In genomic region chr5:108381034-108381954, GRCh38 we compare ENCODE assay signal across 8 cellular contexts. TPM values are rescaled to one million over a fixed set of nuclear protein-coding genes. Genes with fewer than 3 reads are reported as not detected.
A peak's percentile ranks its signal among the peaks of the same experiment; 100 is the strongest.
DNase-seq lines count a peak whose midpoint lies in the region; ATAC-seq and TF ChIP-seq lines count a peak whose summit lies in the region.

No MANE protein-coding gene starts in this region.

- H2AFZ ChIP-seq in osteoblast (ENCODE audit: low read length): peak overlapping the region; percentile 85

- peaks cover 3 to 9% (median 8%) of the 10 kb centered on the region in 5 donors for H3K9me3 Mint-ChIP-seq in CD8-positive, alpha-beta memory T cell
- H3K9me3 Mint-ChIP-seq in activated naive CD4-positive, alpha-beta T cell treated with anti-CD3 and anti-CD28 coated beads for 36 hours: peaks cover 13% of the 10 kb centered on the region

- no peaks in the 10 kb centered on the region for H3K9me3 ChIP-seq in CD8-positive, alpha-beta memory T cell (ENCODE audit: low read length)
- H3K9me3 ChIP-seq in osteoblast (ENCODE audit: low read depth, low read length) (no peaks in the 10 kb centered on the region), testis (no peaks in the 10 kb centered on the region)

- peak overlapping the region; percentile 88 for H3K4me2 ChIP-seq in osteoblast (ENCODE audit: insufficient read depth, low read length)

- H3K36me3 ChIP-seq in CD8-positive, alpha-beta memory T cell (ENCODE audit: insufficient read depth, low read length): no peaks in the 10 kb centered on the region
- H3K36me3 ChIP-seq in osteoblast (ENCODE audit: insufficient read depth, low read length): no peaks in the 10 kb centered on the region
- no peaks in the 10 kb centered on the region for H3K36me3 ChIP-seq in testis (ENCODE audit: low read depth, missing control alignments)

- peak overlapping the region; percentile 87 for H3K4me3 ChIP-seq in CD8-positive, alpha-beta memory T cell (ENCODE audit: low read length)
- H3K4me3 ChIP-seq in osteoblast (ENCODE audit: insufficient read depth, low read length): peak overlapping the region; percentile 86
- H3K4me3 ChIP-seq in testis: peak overlapping the region; percentile 95 to 98

- H3K4me1 ChIP-seq in CD8-positive, alpha-beta memory T cell (ENCODE audit: insufficient read depth, low read length): peaks cover 31% of the 10 kb centered on the region
- peaks cover 20% of the 10 kb centered on the region for H3K4me1 ChIP-seq in osteoblast (ENCODE audit: insufficient read depth, low read length)
- H3K4me1 ChIP-seq in testis: peaks cover 21% of the 10 kb centered on the region

- POLR2A ChIA-PET in CD8-positive, alpha-beta memory T cell (lab: Charles Lee): interaction anchor here (0.9 to 3.2 kb wide), 8 partner anchors 9 to 1308 kb away, joined by 3 to 37 read pairs (median 4); partner anchors contain the start of genes MAN2A1 and PJA2

- intact Hi-C loops in activated naive CD4-positive, alpha-beta T cell treated with anti-CD3 and anti-CD28 coated beads for 36 hours (cut with micrococcal nuclease): loop anchor here (2.0 to 5.0 kb wide), 5 partner anchors 424 to 1706 kb away; partner anchors contain the start of gene EFNA5
- intact Hi-C loops in testis (cut with DNase I; ENCODE audit: low total_unique reads): no loop called here

- H3K27ac ChIP-seq in CD8-positive, alpha-beta memory T cell (ENCODE audit: low read depth, low read length): peak overlapping the region; percentile 96
- H3K27ac ChIP-seq in osteoblast (ENCODE audit: low read depth, low read length) (peak overlapping the region; percentile 88), testis (peak overlapping the region; percentile 95 to 96)

- peaks cover 36 to 51% (median 38%) of the 10 kb centered on the region in 3 donors for H3K4me1 Mint-ChIP-seq in CD8-positive, alpha-beta memory T cell
- H3K4me1 Mint-ChIP-seq in activated naive CD4-positive, alpha-beta T cell treated with anti-CD3 and anti-CD28 coated beads for 36 hours (ENCODE audit: low read depth): peaks cover 33% of the 10 kb centered on the region

- no peak for TF ChIP-seq POLR2A in testis (IDR thresholded peaks at IDR 0.05)

- peaks cover 0 to 1% of the 10 kb centered on the region in 2 donors for H3K27me3 Mint-ChIP-seq in CD8-positive, alpha-beta memory T cell
- H3K27me3 Mint-ChIP-seq in activated naive CD4-positive, alpha-beta T cell treated with anti-CD3 and anti-CD28 coated beads for 36 hours (ENCODE audit: low read depth): no peaks in the 10 kb centered on the region

- ATAC-seq in GM19328 (IDR thresholded peaks at IDR 0.05; ENCODE audit: unreplicated experiment): peak; percentile 45
- peak; percentile 33 for ATAC-seq in HG03457 (IDR thresholded peaks at IDR 0.05; ENCODE audit: unreplicated experiment)

- peaks cover 5 to 12% (median 7%) of the 10 kb centered on the region in 3 donors for H3K36me3 Mint-ChIP-seq in CD8-positive, alpha-beta memory T cell
- peaks cover 15% of the 10 kb centered on the region for H3K36me3 Mint-ChIP-seq in activated naive CD4-positive, alpha-beta T cell treated with anti-CD3 and anti-CD28 coated beads for 36 hours (ENCODE audit: low read depth)

- CTCF ChIA-PET in CD8-positive, alpha-beta memory T cell (lab: Charles Lee): interaction anchor here (1.4 to 2.0 kb wide), 3 partner anchors 36 to 1029 kb away, joined by 3 to 5 read pairs (median 4); partner anchors contain the start of gene PJA2
- CTCF ChIA-PET in activated naive CD4-positive, alpha-beta T cell treated with anti-CD3 and anti-CD28 coated beads for 36 hours (lab: Charles Lee): no interaction called here

- no peaks in the 10 kb centered on the region for H3K27me3 ChIP-seq in CD8-positive, alpha-beta memory T cell (ENCODE audit: insufficient read depth, low read length, poor library complexity, severe bottlenecking)
- H3K27me3 ChIP-seq in osteoblast (ENCODE audit: insufficient read depth, low read length) (no peaks in the 10 kb centered on the region), testis (no peaks in the 10 kb centered on the region)

- peak overlapping the region; percentile 64 to 94 (median 90) for H3K27ac Mint-ChIP-seq in CD8-positive, alpha-beta memory T cell
- H3K27ac Mint-ChIP-seq in activated naive CD4-positive, alpha-beta T cell treated with anti-CD3 and anti-CD28 coated beads for 36 hours: peak overlapping the region; percentile 85

- H3K4me3 Mint-ChIP-seq in CD8-positive, alpha-beta memory T cell: peak overlapping the region; percentile 73 to 98 (median 86)
- H3K4me3 Mint-ChIP-seq in activated naive CD4-positive, alpha-beta T cell treated with anti-CD3 and anti-CD28 coated beads for 36 hours: peak overlapping the region; percentile 82

- H4K20me1 ChIP-seq in osteoblast (ENCODE audit: insufficient read depth, low read length): peaks cover 15% of the 10 kb centered on the region

- peaks cover 33% of the 10 kb centered on the region for H3K79me2 ChIP-seq in osteoblast (ENCODE audit: insufficient read depth, low read length)

- no peak for TF ChIP-seq CTCF in osteoblast (IDR thresholded peaks at IDR 0.05; ENCODE audit: extremely low read depth, low read depth, low read length)
- TF ChIP-seq CTCF in testis (IDR thresholded peaks at IDR 0.05): no peak

- WGBS in testis, 2 donors: 1% methylated on average over 28 to 60 of the region's 112 CpGs

- DNase-seq in CD8-positive, alpha-beta memory T cell: peak; percentile 66 to 89 (median 84)
- DNase-seq in RPMI8226 (peak; percentile 87), globus pallidus (ENCODE audit: low spot score) (peak; percentile 66), osteoblast (ENCODE audit: insufficient read length, low spot score, missing footprints) (peak; percentile 93), testis (peak; percentile 63)
- DNase-seq in activated naive CD4-positive, alpha-beta T cell treated with anti-CD3 and anti-CD28 coated beads for 36 hours: peak; percentile 73

RNA-seq across cellular contexts. Expression of gene FBXL17, which starts 0.6 kb away (rescaled TPM):
- 1 to 10 TPM; 6.4 to 6.9 TPM for total RNA-seq in CD8-positive, alpha-beta memory T cell
- 8.2 TPM for polyA plus RNA-seq in CD8-positive, alpha-beta memory T cell
- 1 to 10 TPM; 3.5 to 4.3 TPM for total RNA-seq in activated naive CD4-positive, alpha-beta T cell treated with anti-CD3 and anti-CD28 coated beads for 36 hours
- total RNA-seq in osteoblast (19.5 and 21.5 TPM in 2 replicates), testis (10 to 100 TPM; 22.6 to 25.1 TPM)
- polyA plus RNA-seq in testis (ENCODE audit: insufficient read depth, low read depth, low replicate concordance): 20.7 TPM

Comparison
In these comparisons a context has a peak if more than half of its experiments do, and no peak if none do; other contexts are left out.
1. Peak in every context shown above with its lines: DNase-seq, ATAC-seq, H3K4me3 ChIP-seq and H3K27ac ChIP-seq.